In the genomic region with DNA sequence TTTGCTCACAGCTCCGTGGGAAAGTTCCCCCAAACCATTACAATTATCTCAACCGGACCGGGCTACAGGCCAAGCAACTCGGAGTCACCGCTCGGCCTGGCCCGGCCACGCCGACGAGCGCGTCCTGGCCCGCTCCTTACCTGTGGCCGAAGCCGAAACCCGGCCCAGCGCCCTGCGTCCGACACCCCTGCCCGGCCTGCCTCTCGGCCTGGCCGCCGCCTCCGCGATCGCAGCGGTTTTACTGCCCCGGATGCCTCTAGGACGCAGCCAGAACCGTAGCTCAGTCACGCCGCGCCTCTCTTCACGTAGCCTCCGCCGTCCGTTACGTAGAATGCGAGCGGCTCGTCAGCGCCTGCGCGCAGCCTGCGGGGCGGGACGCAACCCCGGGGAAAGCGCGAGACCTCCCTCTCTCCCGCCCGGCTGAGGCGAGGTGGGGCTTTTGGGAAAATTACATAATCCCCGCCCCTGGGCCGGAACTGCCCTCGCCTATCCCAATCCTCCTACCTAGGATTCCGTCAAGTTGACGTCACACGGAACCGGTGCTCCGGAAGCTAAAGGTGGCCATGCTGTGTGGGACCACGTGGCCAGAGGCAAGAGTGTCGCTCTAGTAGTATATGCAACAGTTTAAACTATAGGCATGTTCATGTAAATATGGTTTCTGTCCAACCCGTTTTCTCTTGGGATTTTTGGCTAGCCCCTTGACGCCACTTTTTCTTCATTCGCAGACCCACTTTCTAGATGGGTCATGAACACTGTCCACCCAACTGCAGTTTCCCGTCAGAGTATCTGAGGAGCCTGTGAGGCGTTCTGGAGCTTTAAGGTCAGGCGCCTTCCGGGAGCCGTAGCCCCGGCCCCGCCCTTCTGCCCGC, we compare ENCODE assay signal across 8 cellular contexts. TPM values are rescaled to one million over a fixed set of nuclear protein-coding genes. Genes with fewer than 3 reads are reported as not detected.
DNase-seq lines count a peak whose midpoint lies in the region; ATAC-seq, FAIRE-seq and TF ChIP-seq lines count a peak whose summit lies in the region.

A gene with protein sequence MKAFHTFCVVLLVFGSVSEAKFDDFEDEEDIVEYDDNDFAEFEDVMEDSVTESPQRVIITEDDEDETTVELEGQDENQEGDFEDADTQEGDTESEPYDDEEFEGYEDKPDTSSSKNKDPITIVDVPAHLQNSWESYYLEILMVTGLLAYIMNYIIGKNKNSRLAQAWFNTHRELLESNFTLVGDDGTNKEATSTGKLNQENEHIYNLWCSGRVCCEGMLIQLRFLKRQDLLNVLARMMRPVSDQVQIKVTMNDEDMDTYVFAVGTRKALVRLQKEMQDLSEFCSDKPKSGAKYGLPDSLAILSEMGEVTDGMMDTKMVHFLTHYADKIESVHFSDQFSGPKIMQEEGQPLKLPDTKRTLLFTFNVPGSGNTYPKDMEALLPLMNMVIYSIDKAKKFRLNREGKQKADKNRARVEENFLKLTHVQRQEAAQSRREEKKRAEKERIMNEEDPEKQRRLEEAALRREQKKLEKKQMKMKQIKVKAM (minus strand): TSS at position 326 of the 869 bp plus-strand sequence. CDS start 7,422 bp downstream, outside the sequence.

- peak; percentile 98 for FAIRE-seq in HepG2 (lab: Jason Lieb, UNC)

- no peaks in the 10 kb centered on the region for H3K9me3 ChIP-seq in HepG2 (ENCODE audit: low read length)

- in situ Hi-C loops in HepG2 (cut with HindIII; ENCODE audit: extremely low pct_ligation_motif_present, low pct_unique_long_range_greater_than_20kb) = no loop called here

- H3K79me2 ChIP-seq in HepG2 (ENCODE audit: insufficient read depth, low read length) = peaks cover 90% of the 10 kb centered on the region

- intact Hi-C loops in activated CD4-positive, alpha-beta memory T cell treated with anti-CD3 and anti-CD28 coated beads for 36 hours (cut with micrococcal nuclease) = loop anchor here (1.0 to 10.0 kb wide), 8 partner anchors 32 to 731 kb away; partner anchors contain the start of genes CEP95, DCAF7, DDX5 and FTSJ3
- intact Hi-C loops in HepG2 (cut with micrococcal nuclease; ENCODE audit: unreplicated experiment) = loop anchor here (1.0 to 10.0 kb wide), 4 partner anchors 32 to 349 kb away; partner anchors contain the start of genes FTSJ3, PSMC5, SMARCD2 and STRADA

- H3K4me2 ChIP-seq in HepG2 (ENCODE audit: low read depth, low read length) = peak within 1 kb of the TSS; percentile 94

- H3K27ac ChIP-seq in HepG2 (ENCODE audit: extremely low read length, insufficient read depth, low read length) = peak within 1 kb of the TSS; percentile 100

- peak within 1 kb of the TSS; percentile 100 for H3K27ac Mint-ChIP-seq in activated CD4-positive, alpha-beta memory T cell treated with anti-CD3 and anti-CD28 coated beads for 36 hours

- H2AFZ ChIP-seq in HepG2 (ENCODE audit: low read length) = peak within 1 kb of the TSS; percentile 57

- H3K4me1 Mint-ChIP-seq in activated CD4-positive, alpha-beta memory T cell treated with anti-CD3 and anti-CD28 coated beads for 36 hours (ENCODE audit: low read depth) = peaks cover 48% of the 10 kb centered on the region

- H3K4me1 ChIP-seq in HepG2 (ENCODE audit: insufficient read depth, low read length) = peaks cover 45% of the 10 kb centered on the region

- peaks cover 0 to 6% of the 10 kb centered on the region in 2 experiments; a peak in 1 of 5 replicates for H3K27me3 ChIP-seq in HepG2 (ENCODE audit: control insufficient read depth in 1 of 2, insufficient read depth in 2 of 2, low read length in 2 of 2)

- H3K36me3 ChIP-seq in HepG2 (replicated peaks in 1 of 2; ENCODE audit: control insufficient read depth in 1 of 2, insufficient read depth in 2 of 2, low read length in 2 of 2) = peaks cover 5 to 24% of the 10 kb centered on the region in 2 experiments; a peak in 4 of 5 replicates

- peaks cover 40% of the 10 kb centered on the region for H4K20me1 ChIP-seq in HepG2 (ENCODE audit: insufficient read depth, low read length)

- peaks cover 22% of the 10 kb centered on the region for H3K36me3 Mint-ChIP-seq in activated CD4-positive, alpha-beta memory T cell treated with anti-CD3 and anti-CD28 coated beads for 36 hours

- BruUV-seq in HepG2 (replicated peaks; lab: Mats Ljungman, UMichigan) = no TSS peak

- peak; percentile 4; the same call in 1 of the 2 replicates for TF ChIP-seq CTCF in HepG2 (CRISPR knock-in tag; IDR thresholded peaks at IDR 0.05)

- peak; percentile 88 for ATAC-seq in GM19438 (IDR thresholded peaks at IDR 0.05; ENCODE audit: low read depth, unreplicated experiment)
- peak; percentile 86 for ATAC-seq in HG03575 (IDR thresholded peaks at IDR 0.05; ENCODE audit: extremely low read depth, insufficient number of reproducible peaks, low FRiP score, unreplicated experiment)
- ATAC-seq in HepG2 = peak; percentile 91

- H3K9me3 Mint-ChIP-seq in activated CD4-positive, alpha-beta memory T cell treated with anti-CD3 and anti-CD28 coated beads for 36 hours = no peaks in the 10 kb centered on the region

- CTCF ChIA-PET in activated CD4-positive, alpha-beta memory T cell treated with anti-CD3 and anti-CD28 coated beads for 36 hours (lab: Charles Lee) = interaction anchor here (0.7 to 2.4 kb wide), 10 partner anchors 9 to 152 kb away, joined by 3 to 7 read pairs (median 3); partner anchors contain the start of genes LIMD2, MAP3K3 and STRADA
- CTCF ChIA-PET in HepG2 (lab: Yijun Ruan, JAX; ENCODE audit: low intra/inter-chr PET ratio, low total read pairs) = no interaction called here

- peak; percentile 41 for TF ChIP-seq RAD21 in HepG2 (CRISPR knock-in tag; IDR thresholded peaks at IDR 0.05)

- under 1% methylated on average over 58 of the region's 74 CpGs for WGBS in HepG2 (ENCODE audit: low lambda C conversion rate)

- TF ChIP-seq EP300 in HepG2 (IDR thresholded peaks at IDR 0.05; ENCODE audit: low read depth in 2 of 2, low read length in 2 of 2) = peak; percentile 47 to 68
- TF ChIP-seq EP300 in HepG2 (CRISPR knock-in tag; IDR thresholded peaks at IDR 0.05; ENCODE audit: borderline replicate concordance) = no peak; the same call in 1 of the 2 replicates

- DNase-seq in CD1c-positive myeloid dendritic cell (ENCODE audit: extremely low spot score) = peak; percentile 100
- peak; percentile 94 for DNase-seq in NCI-H82 treated with DMSO at 0.1 percent for 48 hours (lab: John Stamatoyannopoulos, UW; ENCODE audit: unreplicated experiment)
- DNase-seq in activated CD4-positive, alpha-beta memory T cell treated with anti-CD3 and anti-CD28 coated beads for 36 hours = peak; percentile 99
- DNase-seq in dermis microvascular lymphatic vessel endothelial cell (ENCODE audit: low read depth in 2 of 2) = peak; percentile 99 to 100
- DNase-seq in HepG2 (ENCODE audit: low spot score) = peak; percentile 100
- peak; percentile 96 for DNase-seq in stimulated activated CD4-positive, alpha-beta T cell treated with anti-CD3 and anti-CD28 coated beads, Interleukin-4, amount 100 ng/mL, for 1 hour

- H3K4me3 ChIP-seq in HepG2 (replicated peaks in 1 of 3; ENCODE audit: insufficient read depth in 1 of 3, low read depth in 2 of 3, low read length in 3 of 3) = peak within 1 kb of the TSS; percentile 93 to 99 (median 94)

- POLR2A ChIA-PET in activated CD4-positive, alpha-beta memory T cell treated with anti-CD3 and anti-CD28 coated beads for 36 hours (lab: Charles Lee) = interaction anchor here (0.6 to 4.1 kb wide), 17 partner anchors 9 to 732 kb away, joined by 3 to 34 read pairs (median 8); partner anchors contain the start of genes FTSJ3, LIMD2, MAP3K3 and PSMC5
- POLR2A ChIA-PET in HepG2 (lab: Yijun Ruan, JAX) = interaction anchor here (0.8 to 5.0 kb wide), 38 partner anchors 8 to 732 kb away, joined by 3 to 77 read pairs (median 5); partner anchors contain the start of genes CEP95, DCAF7, DDX5 and FTSJ3

- H3K4me3 Mint-ChIP-seq in activated CD4-positive, alpha-beta memory T cell treated with anti-CD3 and anti-CD28 coated beads for 36 hours = peak within 1 kb of the TSS; percentile 95

- TF ChIP-seq POLR2A in HepG2 (IDR thresholded peaks at IDR 0.05; ENCODE audit: insufficient read depth in 1 of 2, low read depth in 2 of 2, low read length in 2 of 2) = peak; percentile 88 to 96

- H3K27me3 Mint-ChIP-seq in activated CD4-positive, alpha-beta memory T cell treated with anti-CD3 and anti-CD28 coated beads for 36 hours = no peaks in the 10 kb centered on the region

- peak within 1 kb of the TSS; percentile 98 for H3K9ac ChIP-seq in HepG2 (ENCODE audit: insufficient read depth, low read depth, low read length)

TF ChIP-seq in HepG2, 621 proteins besides CTCF, POLR2A, EP300 and RAD21 (continues in another document):
- peak; percentile 87 for TF ChIP-seq TARDBP (CRISPR knock-in tag; IDR thresholded peaks at IDR 0.05)
- no peak for TF ChIP-seq ZNF484 (CRISPR knock-in tag; IDR thresholded peaks at IDR 0.05; ENCODE audit: borderline replicate concordance, low read depth)
- peak; percentile 52; the same call in 1 of the 2 replicates for TF ChIP-seq ZNF20 (CRISPR knock-in tag; IDR thresholded peaks at IDR 0.05)
- peak; percentile 39; the same call in 1 of the 2 replicates for TF ChIP-seq ZNF607 (CRISPR knock-in tag; IDR thresholded peaks at IDR 0.05; ENCODE audit: borderline replicate concordance)

RNA-seq across cellular contexts. Expression of the gene that starts here (rescaled TPM):
- total RNA-seq in activated CD4-positive, alpha-beta memory T cell treated with anti-CD3 and anti-CD28 coated beads for 36 hours = 10 to 100 TPM; 57.6 to 60.5 TPM
- total RNA-seq in dermis microvascular lymphatic vessel endothelial cell (65.2 and 98.9 TPM in 2 replicates), HepG2 (2016; rRNA removed; fragmentation: Illumina TruSeq; extraction: Trizol) (61.6 and 99.5 TPM in 2 replicates)
- total RNA-seq in HepG2 (2016; cell fraction: cytosol; rRNA removed; fragmentation: Illumina TruSeq; extraction: Trizol; ENCODE audit: low read depth) = 14.7 and 18.1 TPM in 2 replicates
- 56.1 and 100 TPM in 2 replicates for total RNA-seq in HepG2 (2016; cell fraction: insoluble cytoplasmic fraction; rRNA removed; fragmentation: Illumina TruSeq; extraction: Trizol)
- 15.1 and 20.6 TPM in 2 replicates for total RNA-seq in HepG2 (2016; cell fraction: membrane; rRNA removed; fragmentation: Illumina TruSeq; extraction: Trizol)
- 87.9 and 101 TPM in 2 replicates for total RNA-seq in HepG2 (2016; cell fraction: nucleus; rRNA removed; fragmentation: Illumina TruSeq; extraction: Trizol)
- polyA plus RNA-seq in HepG2 (2011; rRNA removed) = 54.4 and 59.3 TPM in 2 replicates
- 31.9 and 50.0 TPM in 2 replicates for polyA plus RNA-seq in HepG2 (2011; cell fraction: cytosol; rRNA removed)
- polyA plus RNA-seq in HepG2 (2011; cell fraction: nucleus; rRNA removed) = 16.9 and 28.0 TPM in 2 replicates
- 84.0 and 93.9 TPM in 2 replicates for polyA plus RNA-seq in HepG2 (2012)
- 4.5 and 4.6 TPM in 2 replicates for polyA plus RNA-seq in HepG2 (2016; cell fraction: cytosol; fragmentation: Illumina TruSeq; extraction: Trizol; ENCODE audit: low read depth)
- polyA plus RNA-seq in HepG2 (2016; cell fraction: insoluble cytoplasmic fraction; fragmentation: Illumina TruSeq; extraction: Trizol; ENCODE audit: low read depth) = 48.5 and 55.2 TPM in 2 replicates
- polyA plus RNA-seq in HepG2 (2016; cell fraction: membrane; fragmentation: Illumina TruSeq; extraction: Trizol; ENCODE audit: low read depth) = 7.8 and 9.6 TPM in 2 replicates
- polyA plus RNA-seq in HepG2 (2016; cell fraction: nucleus; fragmentation: Illumina TruSeq; extraction: Trizol; ENCODE audit: insufficient read depth, low read depth) = 108 and 115 TPM in 2 replicates
- polyA minus RNA-seq in HepG2 (2011; rRNA and poly(A)+ RNA removed; ENCODE audit: low replicate concordance) = 19.5 and 38.0 TPM in 2 replicates
- 45.4 and 57.4 TPM in 2 replicates for polyA minus RNA-seq in HepG2 (2011; cell fraction: cytosol; rRNA and poly(A)+ RNA removed)
- polyA minus RNA-seq in HepG2 (2011; cell fraction: nucleus; rRNA and poly(A)+ RNA removed) = 39.5 and 51.5 TPM in 2 replicates

Comparison
In these comparisons a context has a peak if more than half of its experiments do, and no peak if none do; other contexts are left out.
1. Peak in every context shown above with its lines: DNase-seq, ATAC-seq, H3K4me3 ChIP-seq and H3K27ac ChIP-seq.